In genomic region chr6:3489961-3490621, GRCh38 we compare ENCODE assay signal across 1 cellular context.
TF ChIP-seq lines count a peak whose summit lies in the region.

No MANE protein-coding gene starts in this region.

TF ChIP-seq in GM12878, 131 proteins besides CTCF, POLR2A, EP300 and RAD21 (continued from another document):
- TF ChIP-seq EGR1 (IDR thresholded peaks at IDR 0.05; ENCODE audit: borderline replicate concordance in 1 of 2, low read depth in 2 of 2, low read length in 2 of 2) (no peak), IKZF1 (conservative IDR thresholded peaks at IDR 0.05) (no peak), E2F4 (IDR thresholded peaks at IDR 0.05; ENCODE audit: low read depth, low read length) (no peak), RELB (IDR thresholded peaks at IDR 0.05; ENCODE audit: low read depth) (no peak), YBX1 (IDR thresholded peaks at IDR 0.05) (no peak), ZZZ3 (IDR thresholded peaks at IDR 0.05; ENCODE audit: control insufficient read depth, insufficient read length, low read depth) (no peak), ATF7 (IDR thresholded peaks at IDR 0.05; ENCODE audit: low read depth) (peak; percentile 44; the same call in 1 of the 2 replicates)
